ENCODE assay signal across 11 cellular contexts in the genomic region with DNA sequence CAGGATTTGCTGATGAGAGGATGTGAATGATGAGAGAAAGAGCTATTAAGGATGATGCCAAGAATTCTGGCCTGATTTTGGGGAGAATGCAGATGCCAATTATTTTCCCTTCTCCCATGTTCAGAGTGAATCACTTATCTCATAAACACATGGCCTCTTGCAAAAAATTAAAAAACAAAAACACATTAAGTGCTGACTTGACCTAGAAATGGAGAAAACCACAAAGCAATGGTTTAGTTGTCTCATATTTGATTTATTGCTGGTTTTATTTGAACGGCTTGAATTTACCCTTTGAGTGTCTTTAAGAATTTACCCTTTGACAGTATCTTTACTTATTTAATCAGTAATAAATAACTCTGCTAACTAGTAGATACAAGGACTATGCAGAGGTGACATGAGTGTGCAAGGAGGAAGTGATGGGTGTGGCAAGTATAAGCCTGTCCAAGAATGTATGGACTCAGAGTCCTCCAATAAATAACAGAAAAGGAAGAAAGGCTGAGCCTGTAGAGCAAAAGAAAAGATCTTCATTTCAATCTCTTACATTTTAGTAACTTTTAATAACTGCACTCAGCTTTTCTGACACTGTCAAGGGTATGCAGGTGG.
DNase-seq lines count a peak whose midpoint lies in the region; ATAC-seq and TF ChIP-seq lines count a peak whose summit lies in the region.
"Had no signal": no experiment of that assay in that cellular context is flagged by ENCODE, and none has a peak within 500 bp of the region (broad histone marks: within the 10 kb centered on the region; RNA-seq: fewer than 3 reads in every experiment).

No MANE protein-coding gene starts in this region.

- peaks cover 64% of the 10 kb centered on the region for H3K4me1 Mint-ChIP-seq in activated B cell treated with CpG ODN at 0.5 μM for 24 hours

- intact Hi-C loops in activated B cell treated with CpG ODN at 0.5 μM for 24 hours (cut with micrococcal nuclease), result loop anchor here (10.0 kb wide), 1 partner anchor 1451 kb away; no protein-coding TSS in a partner anchor
- intact Hi-C loops in lower lobe of right lung (cut with DNase I), result no loop called here

- H3K27ac ChIP-seq in GM23248 (peak overlapping the region; percentile 62; the same call in 1 of the 2 replicates), lower lobe of right lung (peak overlapping the region; percentile 25)
- H3K27ac ChIP-seq: KMS-11, testis had no signal

- H3F3A ChIP-seq in GM23248 (ENCODE audit: insufficient read depth), result peaks cover 58% of the 10 kb centered on the region

- no peaks in the 10 kb centered on the region for H3K9me3 Mint-ChIP-seq in activated B cell treated with CpG ODN at 0.5 μM for 24 hours

- no peak for TF ChIP-seq CTCF in activated B cell treated with CpG ODN at 0.5 μM for 24 hours (IDR thresholded peaks at IDR 0.05)
- no peak for TF ChIP-seq CTCF in lower lobe of right lung (IDR thresholded peaks at IDR 0.05)
- no peak for TF ChIP-seq CTCF in GM13976 (IDR thresholded peaks at IDR 0.05; ENCODE audit: borderline replicate concordance, control extremely low read depth, extremely low read depth, insufficient read depth, missing control alignments)

- no peak overlapping the region for H2AFZ ChIP-seq in GM23248

- peak overlapping the region; percentile 42 for H3K27ac Mint-ChIP-seq in activated B cell treated with CpG ODN at 0.5 μM for 24 hours

- H3K9me3 ChIP-seq in GM23248 (ENCODE audit: low read depth) (no peaks in the 10 kb centered on the region), lower lobe of right lung (no peaks in the 10 kb centered on the region)
- H3K9me3 ChIP-seq: testis had no signal

- no peaks in the 10 kb centered on the region for H3K27me3 Mint-ChIP-seq in activated B cell treated with CpG ODN at 0.5 μM for 24 hours

- no peak overlapping the region for H3K9ac ChIP-seq in GM23248
- H3K9ac ChIP-seq: KMS-11 had no signal

- H3K79me2 ChIP-seq in GM23248 (ENCODE audit: insufficient read depth), result no peaks in the 10 kb centered on the region

- peaks cover 25% of the 10 kb centered on the region for H3K36me3 Mint-ChIP-seq in activated B cell treated with CpG ODN at 0.5 μM for 24 hours (ENCODE audit: low read depth)

- no peak overlapping the region for H3K4me3 Mint-ChIP-seq in activated B cell treated with CpG ODN at 0.5 μM for 24 hours

- in situ Hi-C loops in GM23248 (cut with MboI) (no loop called here), GM13976 (cut with MboI; ENCODE audit: low sequenced_read_pairs, unreplicated experiment) (loop anchor here (10.0 kb wide), 1 partner anchor 159 kb away; a partner anchor contains a TSS)

- H3K4me3 ChIP-seq in GM23248 (0 out of 2 replicates have a peak overlapping the region, but pooled peaks have one; percentile 4), lower lobe of right lung (no peak overlapping the region)
- H3K4me3 ChIP-seq: testis had no signal

- peaks cover 5% of the 10 kb centered on the region; the same call in 1 of the 2 replicates for H3K36me3 ChIP-seq in GM23248 (ENCODE audit: low read depth)
- H3K36me3 ChIP-seq in lower lobe of right lung, result peaks cover 6% of the 10 kb centered on the region

- peak overlapping the region; percentile 67 for H3K4me2 ChIP-seq in GM23248 (ENCODE audit: unreplicated experiment)
- H3K4me2 ChIP-seq: KMS-11 had no signal

- no peak for ATAC-seq in activated B cell treated with CpG ODN at 0.5 μM for 24 hours (ENCODE audit: low read depth)
- ATAC-seq in lower lobe of right lung, result no peak
- no peak for ATAC-seq in left lobe of liver
- ATAC-seq in HG03159 (IDR thresholded peaks at IDR 0.05; ENCODE audit: unreplicated experiment), result no peak
- no peak for ATAC-seq in GM21737 (IDR thresholded peaks at IDR 0.05; ENCODE audit: unreplicated experiment)

- H3K27me3 ChIP-seq in GM23248 (replicated peaks; ENCODE audit: insufficient read depth) (no peaks in the 10 kb centered on the region), lower lobe of right lung (ENCODE audit: low read depth) (no peaks in the 10 kb centered on the region)
- H3K27me3 ChIP-seq: testis had no signal

- WGBS in GM23248 (ENCODE audit: low coverage in 1 of 2, low lambda C conversion rate in 2 of 2, missing lambda C conversion rate in 2 of 2), 2 experiments, result 5 to 6% methylated on average over 1 of the region's 1 CpG

- no peaks in the 10 kb centered on the region for H3K9me2 ChIP-seq in GM23248 (ENCODE audit: insufficient read depth)

- no peaks in the 10 kb centered on the region for H4K20me1 ChIP-seq in GM23248 (ENCODE audit: insufficient read depth)

- CTCF ChIA-PET in activated B cell treated with CpG ODN at 0.5 μM for 24 hours (lab: Charles Lee), result interaction anchor here (1.5 to 2.6 kb wide), 2 partner anchors 155 to 245 kb away, joined by 4 to 10 read pairs; a partner anchor contains a TSS

- POLR2A ChIA-PET in activated B cell treated with CpG ODN at 0.5 μM for 24 hours (lab: Charles Lee), result interaction anchor here (0.5 to 2.4 kb wide), 2 partner anchors 9 to 354 kb away, joined by 6 to 8 read pairs; no protein-coding TSS in a partner anchor

- H3K4me1 ChIP-seq in GM23248 (ENCODE audit: insufficient read depth) (peaks cover 70% of the 10 kb centered on the region), lower lobe of right lung (peaks cover 50% of the 10 kb centered on the region)

- DNase-seq in AG08395 (ENCODE audit: low spot score) (peak; percentile 19), GM23248 (peak; percentile 25), activated B cell treated with CpG ODN at 0.5 μM for 24 hours (no peak), lower lobe of right lung (no peak), GM13976 (ENCODE audit: low spot score) (no peak), left lobe of liver (ENCODE audit: low spot score) (no peak)
- DNase-seq: head of caudate nucleus, testis had no signal

Comparison
In these comparisons a context has a peak if more than half of its experiments do, and no peak if none do; other contexts are left out.
1. DNase-seq: peak in AG08395 (single experiment) and GM23248 (single experiment); none in activated B cell treated with CpG ODN at 0.5 μM for 24 hours (single experiment), lower lobe of right lung (single experiment), GM13976 (single experiment) and left lobe of liver (single experiment).